Comparison of ENCODE assay signal across 22 cellular contexts in genomic region chr6:110139052-110139451, GRCh38. TPM values are rescaled to one million over a fixed set of nuclear protein-coding genes. Genes with fewer than 3 reads are reported as not detected.
DNase-seq lines count a peak whose midpoint lies in the region; ATAC-seq, FAIRE-seq and TF ChIP-seq lines count a peak whose summit lies in the region.
"Had no signal": no experiment of that assay in that cellular context is flagged by ENCODE, and none has a peak within 500 bp of the region (broad histone marks: within the 10 kb centered on the region; RNA-seq: fewer than 3 reads in every experiment).

No MANE protein-coding gene starts in this region.

- no peak overlapping the region for H3K4me3 Mint-ChIP-seq in WTC11
- H3K4me3 Mint-ChIP-seq: B cell; CD4-positive, alpha-beta memory T cell; GM23338; H9 had no signal

- peaks cover 67% of the 10 kb centered on the region for H3K36me3 ChIP-seq in BLaER1
- peaks cover 0 to 3% of the 10 kb centered on the region in 2 experiments; a peak in 1 of 5 replicates for H3K36me3 ChIP-seq in HepG2 (replicated peaks in 1 of 2; ENCODE audit: control insufficient read depth in 1 of 2, insufficient read depth in 2 of 2, low read length in 2 of 2)
- H3K36me3 ChIP-seq in neuronal stem cell (replicated peaks in 1 of 2; ENCODE audit: control insufficient read depth in 2 of 2, insufficient read depth in 2 of 2, low read length in 2 of 2): peaks cover 11 to 18% of the 10 kb centered on the region in 2 donors
- peaks cover 0 to 12% (median 0%) of the 10 kb centered on the region in 3 donors for H3K36me3 ChIP-seq in esophagus squamous epithelium

- H3K4me1 ChIP-seq in BLaER1 (no peaks in the 10 kb centered on the region), HepG2 (ENCODE audit: insufficient read depth, low read length) (no peaks in the 10 kb centered on the region), neuronal stem cell (ENCODE audit: control insufficient read depth in 2 of 2, insufficient read depth in 1 of 2, low read depth in 1 of 2, low read length in 2 of 2) (no peaks in the 10 kb centered on the region), esophagus squamous epithelium (no peaks in the 10 kb centered on the region)

- no peaks in the 10 kb centered on the region for H3K4me1 Mint-ChIP-seq in WTC11
- H3K4me1 Mint-ChIP-seq: B cell; CD4-positive, alpha-beta memory T cell; GM23338; H9 had no signal

- H2AFZ ChIP-seq in HepG2 (ENCODE audit: low read length): no peak overlapping the region
- H2AFZ ChIP-seq in neuronal stem cell (ENCODE audit: low read length): no peak overlapping the region
- H2AFZ ChIP-seq: GM23338 had no signal

- TF ChIP-seq CTCF in WTC11 (IDR thresholded peaks at IDR 0.05): no peak
- no peak for TF ChIP-seq CTCF in HepG2 (CRISPR knock-in tag; IDR thresholded peaks at IDR 0.05)
- no peak for TF ChIP-seq CTCF in esophagus squamous epithelium (IDR thresholded peaks at IDR 0.05)

- H3K4me3 ChIP-seq in BLaER1 (peak overlapping the region; percentile 34), HepG2 (replicated peaks in 1 of 3; ENCODE audit: insufficient read depth in 1 of 3, low read depth in 2 of 3, low read length in 3 of 3) (no peak overlapping the region), neuronal stem cell (ENCODE audit: low read length in 2 of 2) (no peak overlapping the region), esophagus squamous epithelium (no peak overlapping the region)
- H3K4me3 ChIP-seq: GM23338 had no signal

- no peak overlapping the region for H2BK15ac ChIP-seq in neuronal stem cell (ENCODE audit: low read length)

- intact Hi-C loops in HepG2 (cut with micrococcal nuclease; ENCODE audit: unreplicated experiment): no loop called here
- intact Hi-C loops in esophagus squamous epithelium (cut with DNase I): no loop called here

- no peak overlapping the region for H3K9ac ChIP-seq in BLaER1
- H3K9ac ChIP-seq in HepG2 (ENCODE audit: insufficient read depth, low read depth, low read length): no peak overlapping the region
- no peak overlapping the region for H3K9ac ChIP-seq in neuronal stem cell (ENCODE audit: low read depth, low read length, poor library complexity)

- H2AK5ac ChIP-seq in neuronal stem cell (ENCODE audit: low read depth, low read length): no peak overlapping the region

- no peak overlapping the region for H2BK120ac ChIP-seq in neuronal stem cell (ENCODE audit: low read depth, low read length)

- ATAC-seq in WTC11 (no peak), HepG2 (no peak)
- ATAC-seq: GM23338, HCT116 had no signal

- H3K27me3 ChIP-seq in BLaER1: no peaks in the 10 kb centered on the region
- H3K27me3 ChIP-seq in HepG2 (ENCODE audit: control insufficient read depth in 1 of 2, insufficient read depth in 2 of 2, low read length in 2 of 2): no peaks in the 10 kb centered on the region
- H3K27me3 ChIP-seq in neuronal stem cell (ENCODE audit: control insufficient read depth in 3 of 3, insufficient read depth in 3 of 3, low read depth in 1 of 3, low read length in 3 of 3): no peaks in the 10 kb centered on the region
- H3K27me3 ChIP-seq in esophagus squamous epithelium: no peaks in the 10 kb centered on the region

- WGBS in HepG2 (ENCODE audit: low lambda C conversion rate): 100% methylated on average over 1 of the region's 9 CpGs
- no CpG with 5 or more reads among the region's 9 CpGs for WGBS in neuronal stem cell (ENCODE audit: extremely low coverage in 2 of 2, insufficient read length in 2 of 2, insufficient replicate concordance in 1 of 2), 2 donors
- 100% methylated on average over 1 to 4 of the region's 9 CpGs for WGBS in esophagus squamous epithelium, 2 donors

- H3K14ac ChIP-seq in neuronal stem cell (ENCODE audit: low read length): no peak overlapping the region

- CTCF ChIA-PET in WTC11 (lab: Charles Lee) (no interaction called here), HepG2 (lab: Yijun Ruan, JAX; ENCODE audit: low intra/inter-chr PET ratio, low total read pairs) (no interaction called here)

- no peak overlapping the region for H2BK5ac ChIP-seq in neuronal stem cell (ENCODE audit: low read length)

- POLR2A ChIA-PET in WTC11 (lab: Charles Lee): no interaction called here
- POLR2A ChIA-PET in HepG2 (lab: Yijun Ruan, JAX): no interaction called here

- peak overlapping the region; percentile 55 for H3K23ac ChIP-seq in neuronal stem cell (ENCODE audit: low read depth, low read length, poor library complexity)

- H3K9me3 Mint-ChIP-seq in WTC11: peaks cover 55% of the 10 kb centered on the region

- no peak overlapping the region for H3K27ac Mint-ChIP-seq in WTC11
- H3K27ac Mint-ChIP-seq: B cell; CD4-positive, alpha-beta memory T cell; GM23338; H9 had no signal

- FAIRE-seq in HepG2 (lab: Jason Lieb, UNC): no peak
- FAIRE-seq: A204.1, GM12891, GM18507 had no signal

- peak overlapping the region; percentile 28 for H3K18ac ChIP-seq in neuronal stem cell (ENCODE audit: low read length)

- H3K79me2 ChIP-seq in HepG2 (ENCODE audit: insufficient read depth, low read length): no peaks in the 10 kb centered on the region

- TF ChIP-seq POLR2A in HepG2 (IDR thresholded peaks at IDR 0.05; ENCODE audit: insufficient read depth in 1 of 2, low read depth in 2 of 2, low read length in 2 of 2) (no peak), esophagus squamous epithelium (IDR thresholded peaks at IDR 0.05) (no peak)

- no peak overlapping the region for H2BK12ac ChIP-seq in neuronal stem cell (ENCODE audit: low read length)

- TF ChIP-seq EP300 in HepG2 (IDR thresholded peaks at IDR 0.05; ENCODE audit: low read depth in 2 of 2, low read length in 2 of 2) (no peak), HepG2 (CRISPR knock-in tag; IDR thresholded peaks at IDR 0.05; ENCODE audit: borderline replicate concordance) (no peak)

- H3K36me3 Mint-ChIP-seq in WTC11: peaks cover 47% of the 10 kb centered on the region

- H3K9me3 ChIP-seq in BLaER1 (peaks cover 69% of the 10 kb centered on the region), HepG2 (ENCODE audit: low read length) (no peaks in the 10 kb centered on the region), neuronal stem cell (replicated peaks in 1 of 2; ENCODE audit: control insufficient read depth in 2 of 2, insufficient read depth in 1 of 2, low read depth in 1 of 2, low read length in 2 of 2) (peaks cover 18 to 24% of the 10 kb centered on the region in 2 donors), esophagus squamous epithelium (peaks cover 0 to 15% (median 0%) of the 10 kb centered on the region in 3 donors)

- H4K8ac ChIP-seq in neuronal stem cell (ENCODE audit: low read depth, low read length): no peak overlapping the region

- in situ Hi-C loops in HepG2 (cut with HindIII; ENCODE audit: extremely low pct_ligation_motif_present, low pct_unique_long_range_greater_than_20kb): no loop called here

- H3K4me2 ChIP-seq in BLaER1 (no peak overlapping the region), HepG2 (ENCODE audit: low read depth, low read length) (no peak overlapping the region), neuronal stem cell (ENCODE audit: insufficient read depth, low read length, poor library complexity, severe bottlenecking) (no peak overlapping the region)
- H3K4me2 ChIP-seq: GM23338 had no signal

- no peak overlapping the region for H3K27ac ChIP-seq in BLaER1
- no peak overlapping the region for H3K27ac ChIP-seq in HepG2 (ENCODE audit: extremely low read length, insufficient read depth, low read length)
- no peak overlapping the region for H3K27ac ChIP-seq in neuronal stem cell (replicated peaks; ENCODE audit: low read length)
- no peak overlapping the region for H3K27ac ChIP-seq in esophagus squamous epithelium
- H3K27ac ChIP-seq: 22Rv1 had no signal

- H3K27me3 Mint-ChIP-seq in WTC11 (ENCODE audit: low read depth): no peaks in the 10 kb centered on the region; the same call in 1 of the 2 replicates

- H4K91ac ChIP-seq in neuronal stem cell (ENCODE audit: low read depth, low read length, poor library complexity): no peak overlapping the region

- no TSS peak for BruUV-seq in HepG2 (replicated peaks; lab: Mats Ljungman, UMichigan)

- H3K79me1 ChIP-seq in neuronal stem cell (ENCODE audit: low read depth, low read length): peaks cover 10% of the 10 kb centered on the region

- H4K20me1 ChIP-seq in BLaER1 (peaks cover 5% of the 10 kb centered on the region), HepG2 (ENCODE audit: insufficient read depth, low read length) (no peaks in the 10 kb centered on the region)

- no peak overlapping the region for H3K4ac ChIP-seq in neuronal stem cell (ENCODE audit: low read length)

- TF ChIP-seq RAD21 in HepG2 (CRISPR knock-in tag; IDR thresholded peaks at IDR 0.05): no peak

- DNase-seq in WTC11 (ENCODE audit: low spot score) (no peak), HepG2 (ENCODE audit: low spot score) (no peak), neuronal stem cell (ENCODE audit: low spot score) (no peak), esophagus squamous epithelium (lab: John Stamatoyannopoulos, UW) (no peak), NCI-H2107 (lab: John Stamatoyannopoulos, UW) (no peak)
- no peak for DNase-seq in activated CD4-positive, alpha-beta T cell treated with anti-CD3 and anti-CD28 coated beads for 4 hours
- no peak for DNase-seq in activated CD4-positive, CD25-positive, alpha-beta regulatory T cell (lab: John Stamatoyannopoulos, UW)
- DNase-seq: C1 segment of cervical spinal cord; Calu3; CD4-positive, alpha-beta memory T cell; COR-L47; DMS79 treated with DMSO at 0.1 percent for 48 hours; GF-D8; H9 had no signal

RNA-seq across cellular contexts. Expression of gene WASF1, which starts 40.4 kb away (rescaled TPM):
- 22.3 to 28.9 TPM (median 27.7 TPM) in 3 replicates for total RNA-seq in WTC11 (2021)
- total RNA-seq in HepG2 (2016; rRNA removed; fragmentation: Illumina TruSeq; extraction: Trizol): 8.5 and 10.3 TPM in 2 replicates
- 4.4 and 5.6 TPM in 2 replicates for total RNA-seq in HepG2 (2016; cell fraction: cytosol; rRNA removed; fragmentation: Illumina TruSeq; extraction: Trizol; ENCODE audit: low read depth)
- 9.8 and 10.3 TPM in 2 replicates for total RNA-seq in HepG2 (2016; cell fraction: insoluble cytoplasmic fraction; rRNA removed; fragmentation: Illumina TruSeq; extraction: Trizol)
- 13.2 and 15.5 TPM in 2 replicates for total RNA-seq in HepG2 (2016; cell fraction: membrane; rRNA removed; fragmentation: Illumina TruSeq; extraction: Trizol)
- 10.3 and 13.5 TPM in 2 replicates for total RNA-seq in HepG2 (2016; cell fraction: nucleus; rRNA removed; fragmentation: Illumina TruSeq; extraction: Trizol)
- 13.2 and 17.3 TPM in 2 replicates for polyA plus RNA-seq in HepG2 (2011; rRNA removed)
- polyA plus RNA-seq in HepG2 (2011; cell fraction: cytosol; rRNA removed): 15.8 and 16.2 TPM in 2 replicates
- 9.5 and 9.9 TPM in 2 replicates for polyA plus RNA-seq in HepG2 (2011; cell fraction: nucleus; rRNA removed)
- polyA plus RNA-seq in HepG2 (2012): 13.4 and 13.8 TPM in 2 replicates
- polyA plus RNA-seq in HepG2 (2016; cell fraction: cytosol; fragmentation: Illumina TruSeq; extraction: Trizol; ENCODE audit: low read depth): 7.7 and 10.5 TPM in 2 replicates
- 17.6 and 22.7 TPM in 2 replicates for polyA plus RNA-seq in HepG2 (2016; cell fraction: insoluble cytoplasmic fraction; fragmentation: Illumina TruSeq; extraction: Trizol; ENCODE audit: low read depth)
- polyA plus RNA-seq in HepG2 (2016; cell fraction: membrane; fragmentation: Illumina TruSeq; extraction: Trizol; ENCODE audit: low read depth): 20.6 and 21.7 TPM in 2 replicates
- polyA plus RNA-seq in HepG2 (2016; cell fraction: nucleus; fragmentation: Illumina TruSeq; extraction: Trizol; ENCODE audit: insufficient read depth, low read depth): 20.4 TPM in 2 replicates
- polyA minus RNA-seq in HepG2 (2011; rRNA and poly(A)+ RNA removed; ENCODE audit: low replicate concordance): 10.3 and 19.8 TPM in 2 replicates
- 4.6 and 5.2 TPM in 2 replicates for polyA minus RNA-seq in HepG2 (2011; cell fraction: cytosol; rRNA and poly(A)+ RNA removed)
- polyA minus RNA-seq in HepG2 (2011; cell fraction: nucleus; rRNA and poly(A)+ RNA removed): 17.9 and 21.6 TPM in 2 replicates
- 72.7 TPM for polyA plus RNA-seq in neuronal stem cell (2013, experiment 1 of 2)
- polyA plus RNA-seq in neuronal stem cell (2013, experiment 2 of 2): 73.6 TPM
- total RNA-seq in esophagus squamous epithelium: 10 to 100 TPM; 10.7 to 20.9 (median 16.3) TPM

RNA-seq across cellular contexts. Expression of gene CDC40, which starts 41.2 kb away (rescaled TPM):
- 24.7 to 25.7 TPM (median 25.1 TPM) in 3 replicates for total RNA-seq in WTC11 (2021)
- 21.5 and 36.2 TPM in 2 replicates for total RNA-seq in HepG2 (2016; rRNA removed; fragmentation: Illumina TruSeq; extraction: Trizol)
- total RNA-seq in HepG2 (2016; cell fraction: cytosol; rRNA removed; fragmentation: Illumina TruSeq; extraction: Trizol; ENCODE audit: low read depth): 2.2 and 2.3 TPM in 2 replicates
- 22.3 and 33.2 TPM in 2 replicates for total RNA-seq in HepG2 (2016; cell fraction: insoluble cytoplasmic fraction; rRNA removed; fragmentation: Illumina TruSeq; extraction: Trizol)
- total RNA-seq in HepG2 (2016; cell fraction: membrane; rRNA removed; fragmentation: Illumina TruSeq; extraction: Trizol): 6.7 and 8.7 TPM in 2 replicates
- total RNA-seq in HepG2 (2016; cell fraction: nucleus; rRNA removed; fragmentation: Illumina TruSeq; extraction: Trizol): 16.0 and 16.1 TPM in 2 replicates
- 7.9 and 11.4 TPM in 2 replicates for polyA plus RNA-seq in HepG2 (2011; rRNA removed)
- polyA plus RNA-seq in HepG2 (2011; cell fraction: cytosol; rRNA removed): 5.2 and 6.8 TPM in 2 replicates
- 2.3 and 2.8 TPM in 2 replicates for polyA plus RNA-seq in HepG2 (2011; cell fraction: nucleus; rRNA removed)
- 8.2 and 11.4 TPM in 2 replicates for polyA plus RNA-seq in HepG2 (2012)
- polyA plus RNA-seq in HepG2 (2016; cell fraction: cytosol; fragmentation: Illumina TruSeq; extraction: Trizol; ENCODE audit: low read depth): 0.60 and 0.67 TPM in 2 replicates
- polyA plus RNA-seq in HepG2 (2016; cell fraction: insoluble cytoplasmic fraction; fragmentation: Illumina TruSeq; extraction: Trizol; ENCODE audit: low read depth): 18.6 and 21.4 TPM in 2 replicates
- 2.7 and 3.2 TPM in 2 replicates for polyA plus RNA-seq in HepG2 (2016; cell fraction: membrane; fragmentation: Illumina TruSeq; extraction: Trizol; ENCODE audit: low read depth)
- polyA plus RNA-seq in HepG2 (2016; cell fraction: nucleus; fragmentation: Illumina TruSeq; extraction: Trizol; ENCODE audit: insufficient read depth, low read depth): 12.6 and 14.0 TPM in 2 replicates
- 9.7 and 15.0 TPM in 2 replicates for polyA minus RNA-seq in HepG2 (2011; rRNA and poly(A)+ RNA removed; ENCODE audit: low replicate concordance)
- 9.3 and 12.9 TPM in 2 replicates for polyA minus RNA-seq in HepG2 (2011; cell fraction: cytosol; rRNA and poly(A)+ RNA removed)
- polyA minus RNA-seq in HepG2 (2011; cell fraction: nucleus; rRNA and poly(A)+ RNA removed): 21.1 and 23.2 TPM in 2 replicates
- polyA plus RNA-seq in neuronal stem cell (2013, experiment 1 of 2): 25.0 TPM
- 25.9 TPM for polyA plus RNA-seq in neuronal stem cell (2013, experiment 2 of 2)
- 10 to 100 TPM in 3 of 4 donors, 1 to 10 TPM in 1; 6.9 to 19.3 (median 16.6) TPM for total RNA-seq in esophagus squamous epithelium
